18 cellular contexts compared by ENCODE assay signal in genomic region chr7:128281605-128282380, GRCh38. TPM values are rescaled to one million over a fixed set of nuclear protein-coding genes. Genes with fewer than 3 reads are reported as not detected.
DNase-seq lines count a peak whose midpoint lies in the region; TF ChIP-seq lines count a peak whose summit lies in the region.
"Had no signal": no experiment of that assay in that cellular context is flagged by ENCODE, and none has a peak within 500 bp of the region (broad histone marks: within the 10 kb centered on the region; RNA-seq: fewer than 3 reads in every experiment).

No MANE protein-coding gene starts in this region.

- no peak overlapping the region for H3K4me3 ChIP-seq in sigmoid colon
- H3K4me3 ChIP-seq: BLaER1 treated with 17β-estradiol and CSF1 and Interleukin-3, amounts not matched to agents 10 nM and 100 nM had no signal

- 90 to 92% methylated on average over 4 of the region's 4 CpGs for WGBS in sigmoid colon, 2 donors

- peak; percentile 10 for DNase-seq in activated CD8-positive, alpha-beta memory T cell treated with anti-CD3 and anti-CD28 coated beads, Interleukin-2, amount 50 U/mL, for 48 hours
- DNase-seq in activated CD8-positive, alpha-beta memory T cell treated with anti-CD3 and anti-CD28 coated beads, Interleukin-2, amount 50 U/mL, for 4 hours = no peak
- peak; percentile 20 for DNase-seq in NCI-H345 treated with DMSO at 0.1 percent for 48 hours (lab: John Stamatoyannopoulos, UW; ENCODE audit: unreplicated experiment)
- DNase-seq in mesenteric fat pad (ENCODE audit: low spot score) = peak; percentile 53
- DNase-seq in sigmoid colon = no peak
- DNase-seq in NCI-H774 (lab: John Stamatoyannopoulos, UW) = no peak
- no peak for DNase-seq in cerebellar cortex (ENCODE audit: low spot score)
- DNase-seq: CD8-positive, alpha-beta T cell; DMS79; GOT3; KBM-7; NCI-H1417 treated with DMSO at 0.1 percent for 48 hours; NCI-H2029 treated with DMSO at 0.1 percent for 48 hours; NCI-H2171 treated with DMSO at 0.1 percent for 48 hours; NCI-H524 had no signal

- H3K27ac ChIP-seq in sigmoid colon = no peak overlapping the region
- H3K27ac ChIP-seq: BLaER1 treated with 17β-estradiol and CSF1 and Interleukin-3, amounts not matched to agents 10 nM and 100 nM had no signal

- no peaks in the 10 kb centered on the region for H3K4me1 ChIP-seq in sigmoid colon

- no peak for TF ChIP-seq POLR2A in sigmoid colon (IDR thresholded peaks at IDR 0.05)

- TF ChIP-seq EP300 in sigmoid colon (IDR thresholded peaks at IDR 0.05) = no peak

- intact Hi-C loops in sigmoid colon (cut with DNase I) = no loop called here

- H3K36me3 ChIP-seq in sigmoid colon = peaks cover 0 to 12% (median 0%) of the 10 kb centered on the region in 4 donors

- no peaks in the 10 kb centered on the region for H3K27me3 ChIP-seq in sigmoid colon
- H3K27me3 ChIP-seq: BLaER1 treated with 17β-estradiol and CSF1 and Interleukin-3, amounts not matched to agents 10 nM and 100 nM had no signal

- H3K9me3 ChIP-seq in sigmoid colon = peaks cover 0 to 3% (median 0%) of the 10 kb centered on the region in 4 donors

- no peak for TF ChIP-seq CTCF in sigmoid colon (IDR thresholded peaks at IDR 0.05)

RNA-seq across cellular contexts. Expression of gene LEP, which starts 40.7 kb away (rescaled TPM):
- total RNA-seq in mesenteric fat pad (784 TPM), sigmoid colon (1 to 10 TPM in 1 of 4 donors, under 1 TPM in 2, not detected in 1; 0.16 to 1.4 (median 0.27) TPM)
- polyA plus RNA-seq in sigmoid colon = 1 to 10 TPM in 1 of 3 donors, not detected in 2; 5.4 TPM
- total RNA-seq: A673; CD8-positive, alpha-beta T cell; SK-MEL-5 had no signal

Comparison
In these comparisons a context has a peak if more than half of its experiments do, and no peak if none do; other contexts are left out.
1. DNase-seq: peak in activated CD8-positive, alpha-beta memory T cell treated with anti-CD3 and anti-CD28 coated beads, Interleukin-2, amount 50 U/mL, for 48 hours (single experiment), NCI-H345 treated with DMSO at 0.1 percent for 48 hours (single experiment) and mesenteric fat pad (single experiment); none in activated CD8-positive, alpha-beta memory T cell treated with anti-CD3 and anti-CD28 coated beads, Interleukin-2, amount 50 U/mL, for 4 hours (single experiment), sigmoid colon (single experiment), NCI-H774 (single experiment) and cerebellar cortex (single experiment).
2. RNA of gene LEP, which starts 40.7 kb away (total RNA-seq): 784 TPM in mesenteric fat pad (single experiment); 0.16 to 1.4 TPM in sigmoid colon; every median in the first group is over 100 times any median in the second.